In the genomic region with DNA sequence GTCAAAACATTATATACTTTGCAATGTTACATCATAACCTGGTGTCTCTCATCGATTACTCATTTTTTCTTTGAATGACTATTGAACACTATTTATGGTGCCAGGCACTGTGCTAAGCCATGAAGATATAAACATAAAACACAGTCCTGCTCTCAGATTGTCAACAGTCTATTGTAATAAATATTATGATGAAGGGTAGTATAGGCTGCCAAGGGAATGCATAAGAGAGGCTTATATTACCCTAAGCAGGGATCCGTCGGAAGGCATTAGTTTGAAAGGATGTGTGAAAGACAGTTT, we compare ENCODE assay signal across 15 cellular contexts. TPM values are rescaled to one million over a fixed set of nuclear protein-coding genes. Genes with fewer than 3 reads are reported as not detected.
DNase-seq lines count a peak whose midpoint lies in the region; ATAC-seq and TF ChIP-seq lines count a peak whose summit lies in the region.
"Had no signal": no experiment of that assay in that cellular context is flagged by ENCODE, and none has a peak within 500 bp of the region (broad histone marks: within the 10 kb centered on the region; RNA-seq: fewer than 3 reads in every experiment).

No MANE protein-coding gene starts in this region.

- no peak for DNase-seq in activated CD4-positive, CD25-positive, alpha-beta regulatory T cell treated with anti-CD3 and anti-CD28 coated beads, Interleukin-2, amount 50 U/mL, for 72 hours
- DNase-seq in GM23338 (ENCODE audit: low spot score) (no peak), caudate nucleus (lab: John Stamatoyannopoulos, UW) (no peak), NCI-H2029 treated with DMSO at 0.1 percent for 48 hours (lab: John Stamatoyannopoulos, UW) (no peak)

- peaks cover 19% of the 10 kb centered on the region for H3K4me1 Mint-ChIP-seq in GM23338

- H3K9ac ChIP-seq in neural cell (ENCODE audit: low read length) = peak overlapping the region; percentile 55
- H3K9ac ChIP-seq: BLaER1, KMS-11 had no signal

- H3K4me2 ChIP-seq in GM23338 = no peak overlapping the region
- peak overlapping the region; percentile 3 for H3K4me2 ChIP-seq in neural cell (ENCODE audit: low read length)
- H3K4me2 ChIP-seq: BLaER1 had no signal

- no peaks in the 10 kb centered on the region for H4K20me1 ChIP-seq in GM23338 (replicated peaks; ENCODE audit: insufficient read depth)
- no peaks in the 10 kb centered on the region for H4K20me1 ChIP-seq in neural cell (ENCODE audit: insufficient read depth)
- H4K20me1 ChIP-seq: BLaER1 had no signal

- no peak for TF ChIP-seq RAD21 in neural cell (conservative IDR thresholded peaks at IDR 0.05)

- H2AFZ ChIP-seq in GM23338 = no peak overlapping the region
- peak overlapping the region; percentile 1 for H2AFZ ChIP-seq in neural cell (ENCODE audit: low read depth, low read length)
- H2AFZ ChIP-seq: PC-9 had no signal

- no peaks in the 10 kb centered on the region for H3K27me3 Mint-ChIP-seq in GM23338 (ENCODE audit: insufficient read depth, low read depth, poor library complexity)
- H3K27me3 Mint-ChIP-seq: IgD-negative memory B cell had no signal

- no peaks in the 10 kb centered on the region for H3K36me3 Mint-ChIP-seq in GM23338 (ENCODE audit: low read depth)
- H3K36me3 Mint-ChIP-seq: CD4-positive, CD25-positive, alpha-beta regulatory T cell had no signal

- H3K4me3 Mint-ChIP-seq in GM23338 = no peak overlapping the region

- peak overlapping the region; percentile 59; the same call in 1 of the 2 replicates for H3K27ac Mint-ChIP-seq in GM23338
- H3K27ac Mint-ChIP-seq: CD4-positive, CD25-positive, alpha-beta regulatory T cell had no signal

- H3K9me3 ChIP-seq in neural cell (ENCODE audit: low read length) = no peaks in the 10 kb centered on the region
- H3K9me3 ChIP-seq: BLaER1, SJCRH30 had no signal

- H3K4me3 ChIP-seq in GM23338 = no peak overlapping the region
- no peak overlapping the region for H3K4me3 ChIP-seq in neural cell (ENCODE audit: low read length)
- H3K4me3 ChIP-seq: BLaER1, PC-9, SJCRH30 had no signal

- H3K36me3 ChIP-seq in GM23338 (ENCODE audit: insufficient read depth) (no peaks in the 10 kb centered on the region), neural cell (ENCODE audit: insufficient read depth, low read length) (no peaks in the 10 kb centered on the region)
- H3K36me3 ChIP-seq: BLaER1, SJCRH30 had no signal

- H3K79me2 ChIP-seq in GM23338 (replicated peaks; ENCODE audit: insufficient read depth) (no peaks in the 10 kb centered on the region), neural cell (replicated peaks; ENCODE audit: insufficient read depth, low read length) (no peaks in the 10 kb centered on the region)

- H3K9me2 ChIP-seq in GM23338 (ENCODE audit: insufficient read depth) (no peaks in the 10 kb centered on the region; the same call in 1 of the 2 replicates), neural cell (ENCODE audit: insufficient read depth, low read length) (no peaks in the 10 kb centered on the region)

- TF ChIP-seq EP300 in neural cell (conservative IDR thresholded peaks at IDR 0.05; ENCODE audit: poor library complexity, severe bottlenecking) = no peak

- peak; percentile 67 to 76 for ATAC-seq in activated CD4-positive, CD25-positive, alpha-beta regulatory T cell treated with anti-CD3 and anti-CD28 coated beads, Interleukin-2, amount 50 U/mL, for 24 hours
- ATAC-seq in GM23338 = no peak
- ATAC-seq in HG03039 (IDR thresholded peaks at IDR 0.05; ENCODE audit: unreplicated experiment) = no peak
- no peak for ATAC-seq in GM21360 (IDR thresholded peaks at IDR 0.05; ENCODE audit: unreplicated experiment)
- ATAC-seq: Right ventricle myocardium inferior had no signal

- H3F3A ChIP-seq in GM23338 (replicated peaks; ENCODE audit: low read depth) = no peaks in the 10 kb centered on the region
- H3F3A ChIP-seq in neural cell (ENCODE audit: insufficient read depth, low read length, poor library complexity, severe bottlenecking) = no peaks in the 10 kb centered on the region

- H3K9me3 Mint-ChIP-seq in GM23338 = no peaks in the 10 kb centered on the region
- H3K9me3 Mint-ChIP-seq: CD4-positive, CD25-positive, alpha-beta regulatory T cell; IgD-negative memory B cell had no signal

- TF ChIP-seq CTCF in GM23338 (conservative IDR thresholded peaks at IDR 0.05; ENCODE audit: low read depth in 2 of 2) = no peak
- TF ChIP-seq CTCF in neural cell (IDR thresholded peaks at IDR 0.05; ENCODE audit: poor library complexity, severe bottlenecking) = no peak

- H3K27ac ChIP-seq in GM23338 (ENCODE audit: low read depth) (no peak overlapping the region), caudate nucleus (ENCODE audit: low read depth, low read length) (peak overlapping the region; percentile 22), neural cell (ENCODE audit: low read length) (peak overlapping the region; percentile 94)
- H3K27ac ChIP-seq: BLaER1, KMS-11, PC-9, SJCRH30 had no signal

- H3K27me3 ChIP-seq in GM23338 (ENCODE audit: insufficient read depth) (no peaks in the 10 kb centered on the region), neural cell (ENCODE audit: insufficient read depth, low read depth, low read length) (no peaks in the 10 kb centered on the region)
- H3K27me3 ChIP-seq: BLaER1, SJCRH30 had no signal

- no peaks in the 10 kb centered on the region; the same call in 1 of the 2 replicates for H3K4me1 ChIP-seq in GM23338 (ENCODE audit: insufficient read depth)
- H3K4me1 ChIP-seq: SJCRH30 had no signal

TF ChIP-seq in GM23338, 12 proteins besides CTCF, POLR2A, EP300 and RAD21:
- TF ChIP-seq JUNB (IDR thresholded peaks at IDR 0.05; ENCODE audit: unreplicated experiment) (no peak), STAT1 (IDR thresholded peaks at IDR 0.05; ENCODE audit: unreplicated experiment) (no peak), POLR2AphosphoS5 (IDR thresholded peaks at IDR 0.05; ENCODE audit: low read depth) (no peak)

TF ChIP-seq in neural cell, 6 proteins besides CTCF, POLR2A, EP300 and RAD21:
- TF ChIP-seq POLR2AphosphoS5 (IDR thresholded peaks at IDR 0.05) (no peak), MXI1 (conservative IDR thresholded peaks at IDR 0.05; ENCODE audit: poor library complexity, severe bottlenecking) (no peak), SMC3 (conservative IDR thresholded peaks at IDR 0.05; ENCODE audit: poor library complexity) (no peak), TAF1 (IDR thresholded peaks at IDR 0.05; ENCODE audit: low read depth) (no peak), EZH2 (IDR thresholded peaks at IDR 0.05; ENCODE audit: borderline replicate concordance, insufficient read depth, low read length, poor library complexity, severe bottlenecking) (no peak)
- TF ChIP-seq, protein P1, sequence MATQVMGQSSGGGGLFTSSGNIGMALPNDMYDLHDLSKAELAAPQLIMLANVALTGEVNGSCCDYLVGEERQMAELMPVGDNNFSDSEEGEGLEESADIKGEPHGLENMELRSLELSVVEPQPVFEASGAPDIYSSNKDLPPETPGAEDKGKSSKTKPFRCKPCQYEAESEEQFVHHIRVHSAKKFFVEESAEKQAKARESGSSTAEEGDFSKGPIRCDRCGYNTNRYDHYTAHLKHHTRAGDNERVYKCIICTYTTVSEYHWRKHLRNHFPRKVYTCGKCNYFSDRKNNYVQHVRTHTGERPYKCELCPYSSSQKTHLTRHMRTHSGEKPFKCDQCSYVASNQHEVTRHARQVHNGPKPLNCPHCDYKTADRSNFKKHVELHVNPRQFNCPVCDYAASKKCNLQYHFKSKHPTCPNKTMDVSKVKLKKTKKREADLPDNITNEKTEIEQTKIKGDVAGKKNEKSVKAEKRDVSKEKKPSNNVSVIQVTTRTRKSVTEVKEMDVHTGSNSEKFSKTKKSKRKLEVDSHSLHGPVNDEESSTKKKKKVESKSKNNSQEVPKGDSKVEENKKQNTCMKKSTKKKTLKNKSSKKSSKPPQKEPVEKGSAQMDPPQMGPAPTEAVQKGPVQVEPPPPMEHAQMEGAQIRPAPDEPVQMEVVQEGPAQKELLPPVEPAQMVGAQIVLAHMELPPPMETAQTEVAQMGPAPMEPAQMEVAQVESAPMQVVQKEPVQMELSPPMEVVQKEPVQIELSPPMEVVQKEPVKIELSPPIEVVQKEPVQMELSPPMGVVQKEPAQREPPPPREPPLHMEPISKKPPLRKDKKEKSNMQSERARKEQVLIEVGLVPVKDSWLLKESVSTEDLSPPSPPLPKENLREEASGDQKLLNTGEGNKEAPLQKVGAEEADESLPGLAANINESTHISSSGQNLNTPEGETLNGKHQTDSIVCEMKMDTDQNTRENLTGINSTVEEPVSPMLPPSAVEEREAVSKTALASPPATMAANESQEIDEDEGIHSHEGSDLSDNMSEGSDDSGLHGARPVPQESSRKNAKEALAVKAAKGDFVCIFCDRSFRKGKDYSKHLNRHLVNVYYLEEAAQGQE (IDR thresholded peaks at IDR 0.05; ENCODE audit: borderline replicate concordance) = no peak

RNA-seq across cellular contexts. Expression of gene CCDC90B, which starts 7.2 kb away (rescaled TPM):
- total RNA-seq in GM23338 (2014; rRNA removed; shearing (Covaris generic)) = 55.1 and 79.1 TPM in 2 replicates
- polyA plus RNA-seq in GM23338 (2016; fragmentation: Nextera tagmentation; extraction: Ambion mirVana) = 73.5 and 89.0 TPM in 2 replicates
- 351 and 358 TPM in 2 replicates for polyA plus RNA-seq in neural cell
- 233 and 249 TPM in 2 replicates for polyA minus RNA-seq in neural cell

Comparison
In these comparisons a context has a peak if more than half of its experiments do, and no peak if none do; other contexts are left out.
1. ATAC-seq: peak in activated CD4-positive, CD25-positive, alpha-beta regulatory T cell treated with anti-CD3 and anti-CD28 coated beads, Interleukin-2, amount 50 U/mL, for 24 hours (2 of 2); none in GM23338 (single experiment), HG03039 (single experiment) and GM21360 (single experiment).